In the genomic region with DNA sequence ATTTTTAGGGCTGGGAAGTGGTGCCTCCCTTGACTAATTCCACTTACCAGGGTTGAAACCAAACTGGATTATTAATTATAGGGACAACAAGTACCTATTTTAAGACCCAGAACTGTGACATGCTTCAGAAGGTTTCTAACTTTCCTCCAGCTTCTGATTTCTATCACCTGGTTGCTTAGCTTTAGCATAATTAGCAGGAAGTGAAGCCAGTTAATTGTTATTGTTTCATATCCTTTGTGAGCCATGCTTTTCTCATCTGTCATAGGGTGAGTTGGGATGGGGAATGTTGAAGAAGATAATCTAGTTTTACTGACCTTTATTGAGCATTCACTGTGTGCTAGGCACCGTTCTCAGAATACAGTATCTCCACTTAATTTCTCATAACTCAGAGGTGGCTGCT, we compare ENCODE assay signal across 9 cellular contexts. TPM values are rescaled to one million over a fixed set of nuclear protein-coding genes. Genes with fewer than 3 reads are reported as not detected.
A peak's percentile ranks its signal among the peaks of the same experiment; 100 is the strongest.
DNase-seq lines count a peak whose midpoint lies in the region; TF ChIP-seq lines count a peak whose summit lies in the region.
"Had no signal": no experiment of that assay in that cellular context is flagged by ENCODE, and none has a peak within 500 bp of the region (broad histone marks: within the 10 kb centered on the region; RNA-seq: fewer than 3 reads in every experiment).

No MANE protein-coding gene starts in this region.

- no peaks in the 10 kb centered on the region for H3K9me3 ChIP-seq in GM23248 (ENCODE audit: low read depth)
- no peaks in the 10 kb centered on the region for H3K9me3 ChIP-seq in iPS-18a (ENCODE audit: control insufficient read depth, low read depth, low read length)
- H3K9me3 ChIP-seq in sigmoid colon: no peaks in the 10 kb centered on the region
- no peaks in the 10 kb centered on the region for H3K9me3 ChIP-seq in ovary

- H3K4me1 ChIP-seq in GM23248 (ENCODE audit: insufficient read depth) (peaks cover 33% of the 10 kb centered on the region), iPS-18a (ENCODE audit: control insufficient read depth, low read depth, low read length) (peaks cover 43% of the 10 kb centered on the region), sigmoid colon (peaks cover 0 to 75% (median 58%) of the 10 kb centered on the region in 4 donors), ovary (ENCODE audit: insufficient read depth) (peaks cover 9% of the 10 kb centered on the region)

- DNase-seq in GM23248: peak; percentile 14
- no peak for DNase-seq in sigmoid colon
- no peak for DNase-seq in NK-92 (lab: John Stamatoyannopoulos, UW; ENCODE audit: unreplicated experiment)
- no peak for DNase-seq in RPMI8226
- DNase-seq in ovary: no peak
- DNase-seq: NCI-H187 had no signal

- H3K4me2 ChIP-seq in GM23248 (ENCODE audit: unreplicated experiment): peak overlapping the region; percentile 26

- H3K27me3 ChIP-seq in GM23248 (replicated peaks; ENCODE audit: insufficient read depth): no peaks in the 10 kb centered on the region
- H3K27me3 ChIP-seq in iPS-18a (ENCODE audit: control insufficient read depth, insufficient read depth, low read length): peaks cover 9% of the 10 kb centered on the region
- no peaks in the 10 kb centered on the region for H3K27me3 ChIP-seq in sigmoid colon
- no peaks in the 10 kb centered on the region for H3K27me3 ChIP-seq in ovary

- peaks cover 75% of the 10 kb centered on the region for H3K79me2 ChIP-seq in GM23248 (ENCODE audit: insufficient read depth)

- 0 out of 2 replicates have a peak overlapping the region, but pooled peaks have one; percentile 2 for H3K27ac ChIP-seq in GM23248
- H3K27ac ChIP-seq in VCaP: peak overlapping the region; percentile 58
- H3K27ac ChIP-seq in iPS-18a (ENCODE audit: low read length): peak overlapping the region; percentile 94
- H3K27ac ChIP-seq in sigmoid colon: peak overlapping the region in 3 of 4 donors; percentile 2 to 93 (median 26)
- H3K27ac ChIP-seq in ovary: no peak overlapping the region

- no peaks in the 10 kb centered on the region for H3K9me2 ChIP-seq in GM23248 (ENCODE audit: insufficient read depth)

- intact Hi-C loops in sigmoid colon (cut with DNase I): no loop called here
- intact Hi-C loops in ovary (cut with DNase I): no loop called here

- H3K9ac ChIP-seq in GM23248: no peak overlapping the region
- H3K9ac ChIP-seq in iPS-18a (ENCODE audit: low read length): peak overlapping the region; percentile 85

- 35 to 54% methylated on average over 1 of the region's 1 CpG for WGBS in GM23248 (ENCODE audit: low coverage in 1 of 2, low lambda C conversion rate in 2 of 2, missing lambda C conversion rate in 2 of 2), 2 experiments
- WGBS in sigmoid colon, 2 donors: 60 to 81% methylated on average over 1 of the region's 1 CpG
- 21 to 50% (median 23%) methylated on average over 1 of the region's 1 CpG for WGBS in ovary, 3 donors

- H3F3A ChIP-seq in GM23248 (ENCODE audit: insufficient read depth): 0 out of 2 replicates have a peak, but pooled peaks cover 16% of the 10 kb centered on the region

- in situ Hi-C loops in GM23248 (cut with MboI): no loop called here

- H3K4me3 ChIP-seq in GM23248: peak overlapping the region; percentile 15
- H3K4me3 ChIP-seq in iPS-18a (ENCODE audit: low read length): peak overlapping the region; percentile 71
- H3K4me3 ChIP-seq in sigmoid colon: no peak overlapping the region
- H3K4me3 ChIP-seq in ovary: no peak overlapping the region
- H3K4me3 ChIP-seq: lung had no signal

- TF ChIP-seq POLR2A in sigmoid colon (IDR thresholded peaks at IDR 0.05) (no peak), ovary (IDR thresholded peaks at IDR 0.05) (no peak)

- no peak overlapping the region for H2AFZ ChIP-seq in GM23248

- TF ChIP-seq EP300 in sigmoid colon (IDR thresholded peaks at IDR 0.05) (no peak), ovary (IDR thresholded peaks at IDR 0.05) (no peak)

- H3K36me3 ChIP-seq in GM23248 (ENCODE audit: low read depth) (peaks cover 13% of the 10 kb centered on the region; the same call in 1 of the 2 replicates), iPS-18a (ENCODE audit: control insufficient read depth, low read depth, low read length) (no peaks in the 10 kb centered on the region), sigmoid colon (peaks cover 0 to 45% (median 1%) of the 10 kb centered on the region in 4 donors), ovary (no peaks in the 10 kb centered on the region)

- no peaks in the 10 kb centered on the region; the same call in 1 of the 2 replicates for H4K20me1 ChIP-seq in GM23248 (ENCODE audit: insufficient read depth)

- no peak for TF ChIP-seq CTCF in VCaP (conservative IDR thresholded peaks at IDR 0.05)
- no peak for TF ChIP-seq CTCF in sigmoid colon (IDR thresholded peaks at IDR 0.05)
- TF ChIP-seq CTCF in ovary (IDR thresholded peaks at IDR 0.05): no peak

RNA-seq across cellular contexts. Expression of a gene that starts 3.2 kb away (rescaled TPM):
- total RNA-seq in GM23248 (2014; rRNA removed; shearing (Covaris generic)): 93.6 and 101 TPM in 2 replicates
- polyA plus RNA-seq in GM23248 (2016; fragmentation: Nextera tagmentation; extraction: Ambion mirVana) (128 and 129 TPM in 2 replicates), sigmoid colon (100 to 1,000 TPM in 1 of 3 donors, 10 to 100 TPM in 2; 36.9 to 132 (median 93.7) TPM), ovary (10 to 100 TPM; 68.9 to 91.2 TPM)
- total RNA-seq in sigmoid colon (100 to 1,000 TPM; 116 to 155 (median 139) TPM), ovary (100 to 1,000 TPM in 2 of 7 donors, 10 to 100 TPM in 5; 65.1 to 103 (median 81.6) TPM)

Comparison
In these comparisons a context has a peak if more than half of its experiments do, and no peak if none do; other contexts are left out.
1. H3K27ac ChIP-seq: peak in GM23248 (single experiment), VCaP (single experiment), iPS-18a (single experiment) and sigmoid colon (3 of 4); none in ovary (0 of 2).
2. H3K4me3 ChIP-seq: peak in GM23248 (single experiment) and iPS-18a (single experiment); none in sigmoid colon (0 of 4) and ovary (single experiment).